In genomic region chr18:12013186-12013916, GRCh38 we compare ENCODE assay signal across 22 cellular contexts. TPM values are rescaled to one million over a fixed set of nuclear protein-coding genes. Genes with fewer than 3 reads are reported as not detected.
DNase-seq lines count a peak whose midpoint lies in the region; ATAC-seq and TF ChIP-seq lines count a peak whose summit lies in the region.
"Had no signal": no experiment of that assay in that cellular context is flagged by ENCODE, and none has a peak within 500 bp of the region (broad histone marks: within the 10 kb centered on the region; RNA-seq: fewer than 3 reads in every experiment).

No MANE protein-coding gene starts in this region.

- ATAC-seq in left ventricle myocardium superior = no peak
- ATAC-seq in upper lobe of right lung = peak; percentile 1
- ATAC-seq in GM21367 (IDR thresholded peaks at IDR 0.05; ENCODE audit: unreplicated experiment) = no peak
- no peak for ATAC-seq in HG03439 (IDR thresholded peaks at IDR 0.05; ENCODE audit: unreplicated experiment)
- no peak for ATAC-seq in HG03442 (IDR thresholded peaks at IDR 0.05; ENCODE audit: unreplicated experiment)

- intact Hi-C loops in left ventricle myocardium inferior (cut with micrococcal nuclease) (no loop called here), left ventricle myocardium superior (cut with micrococcal nuclease) (no loop called here), upper lobe of right lung (cut with DNase I) (no loop called here)

- no peak for TF ChIP-seq CTCF in left ventricle myocardium inferior (IDR thresholded peaks at IDR 0.05; ENCODE audit: borderline replicate concordance)
- no peak for TF ChIP-seq CTCF in neutrophil (IDR thresholded peaks at IDR 0.05)
- no peak for TF ChIP-seq CTCF in upper lobe of right lung (IDR thresholded peaks at IDR 0.05)

- H3K36me3 ChIP-seq in left ventricle myocardium inferior (peaks cover 54% of the 10 kb centered on the region), neutrophil (peaks cover 98% of the 10 kb centered on the region), upper lobe of right lung (no peaks in the 10 kb centered on the region)
- H3K36me3 ChIP-seq: ovary had no signal

- H3K9me3 ChIP-seq in left ventricle myocardium inferior (replicated peaks) = no peaks in the 10 kb centered on the region
- no peaks in the 10 kb centered on the region for H3K9me3 ChIP-seq in neutrophil
- no peaks in the 10 kb centered on the region for H3K9me3 ChIP-seq in upper lobe of right lung
- H3K9me3 ChIP-seq: adrenal gland; BLaER1 treated with 17β-estradiol and CSF1 and Interleukin-3, amounts not matched to agents 10 nM and 100 nM; ovary; testis had no signal

- H3K27me3 ChIP-seq in left ventricle myocardium inferior (ENCODE audit: low read depth) (no peaks in the 10 kb centered on the region), neutrophil (no peaks in the 10 kb centered on the region), upper lobe of right lung (no peaks in the 10 kb centered on the region)
- H3K27me3 ChIP-seq: adrenal gland; BLaER1 treated with 17β-estradiol and CSF1 and Interleukin-3, amounts not matched to agents 10 nM and 100 nM; hepatocyte; ovary; testis had no signal

- no peak for DNase-seq in left ventricle myocardium inferior
- DNase-seq in left ventricle myocardium superior = no peak
- peak; percentile 75 for DNase-seq in glomerular visceral epithelial cell (ENCODE audit: extremely low spot score)
- DNase-seq in upper lobe of right lung = no peak
- DNase-seq: activated CD4-positive, alpha-beta T cell treated with anti-CD3 and anti-CD28 coated beads for 1 hour; activated effector memory CD4-positive, alpha-beta T cell treated with Interleukin-2 at 50 U/mL for 16 hours; adrenal gland; effector CD4-positive, alpha-beta T cell; islet precursor cell; NCI-H1105; NCI-H774; PC-9; testis had no signal

- no peak overlapping the region for H3K4me3 ChIP-seq in left ventricle myocardium inferior
- H3K4me3 ChIP-seq in neutrophil (ENCODE audit: low read depth in 1 of 2, low read length in 1 of 2) = no peak overlapping the region
- no peak overlapping the region for H3K4me3 ChIP-seq in upper lobe of right lung
- H3K4me3 ChIP-seq: adrenal gland; BLaER1 treated with 17β-estradiol and CSF1 and Interleukin-3, amounts not matched to agents 10 nM and 100 nM; hepatocyte; ovary; PC-9; SK-N-MC; smooth muscle cell; testis had no signal

- H3K4me1 ChIP-seq in left ventricle myocardium inferior = peaks cover 58% of the 10 kb centered on the region
- peaks cover 0 to 3% of the 10 kb centered on the region in 2 experiments for H3K4me1 ChIP-seq in neutrophil (ENCODE audit: control insufficient read depth in 1 of 2, insufficient read depth in 1 of 2, low read depth in 1 of 2, low read length in 1 of 2)
- peaks cover 42% of the 10 kb centered on the region for H3K4me1 ChIP-seq in upper lobe of right lung
- H3K4me1 ChIP-seq: testis had no signal

- peak overlapping the region; percentile 87 for H3K27ac ChIP-seq in left ventricle myocardium inferior (replicated peaks)
- peak overlapping the region; percentile 25 for H3K27ac ChIP-seq in neutrophil
- peak overlapping the region; percentile 75 for H3K27ac ChIP-seq in upper lobe of right lung
- H3K27ac ChIP-seq: BLaER1 treated with 17β-estradiol and CSF1 and Interleukin-3, amounts not matched to agents 10 nM and 100 nM; ovary; PC-9; SK-N-MC had no signal

RNA-seq across cellular contexts. Expression of gene IMPA2, which starts 32.0 kb away (rescaled TPM):
- 51.5 TPM for total RNA-seq in left ventricle myocardium inferior
- 73.3 TPM for total RNA-seq in left ventricle myocardium superior
- 54.6 TPM for total RNA-seq in upper lobe of right lung

Comparison
In these comparisons a context has a peak if more than half of its experiments do, and no peak if none do; other contexts are left out.
1. H3K27ac ChIP-seq: peak in every context shown above with its lines; median percentile 87 in left ventricle myocardium inferior; 75 in upper lobe of right lung; 25 in neutrophil.